ENCODE assay signal across 1 cellular context in genomic region chr6:3428247-3428646, GRCh38.
TF ChIP-seq lines count a peak whose summit lies in the region.

No MANE protein-coding gene starts in this region.

TF ChIP-seq in WTC11, 78 proteins besides CTCF, POLR2A, EP300 and RAD21 (continued from another document):
- no peak for TF ChIP-seq AFF4 (CRISPR knock-in tag; IDR thresholded peaks at IDR 0.05; ENCODE audit: borderline replicate concordance)
